Comparison of ENCODE assay signal across 12 cellular contexts in the genomic region with DNA sequence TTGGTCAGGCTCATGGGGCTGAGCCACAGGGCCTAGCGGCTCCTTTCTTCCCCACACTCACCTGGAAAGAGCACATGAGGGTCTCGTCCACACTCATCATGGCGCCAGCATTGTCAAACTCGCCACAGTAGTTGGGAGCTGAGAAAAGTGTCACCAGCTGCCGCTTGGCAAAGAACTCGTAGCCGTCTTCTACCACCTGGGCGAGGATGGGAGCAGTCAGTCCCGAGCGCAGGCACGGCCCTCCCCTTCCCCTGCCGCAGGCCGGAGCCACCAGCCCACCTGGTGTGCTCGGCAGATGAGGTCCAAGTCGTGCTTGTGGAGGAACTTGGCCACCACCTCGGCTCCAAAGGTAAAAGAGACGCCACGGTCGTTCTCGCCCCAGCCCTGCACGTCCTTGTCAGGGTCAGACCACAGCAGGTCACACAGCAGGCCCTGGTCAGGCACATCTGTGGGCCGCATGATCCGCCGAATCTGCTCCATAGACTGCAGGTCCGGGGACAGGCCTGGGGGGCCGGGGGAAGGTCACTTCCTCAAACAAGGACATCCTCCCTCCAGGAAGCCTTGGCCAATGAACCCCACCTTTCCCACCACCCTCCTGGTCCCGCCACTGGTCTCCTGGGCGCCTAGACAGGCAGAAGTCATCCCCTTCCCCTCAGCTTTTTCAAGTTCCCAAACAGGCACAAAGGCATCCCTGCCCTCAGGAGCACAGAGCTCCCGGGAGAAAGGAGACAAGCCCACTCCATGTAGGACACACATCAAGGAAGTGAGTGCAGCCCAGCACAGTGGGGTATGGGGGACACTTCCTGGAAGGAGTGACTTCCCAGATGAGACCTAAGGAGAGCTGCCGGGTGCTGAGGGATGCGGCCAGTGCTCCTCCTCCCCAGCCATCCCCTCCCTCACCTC. TPM values are rescaled to one million over a fixed set of nuclear protein-coding genes. Genes with fewer than 3 reads are reported as not detected.
A peak's percentile ranks its signal among the peaks of the same experiment; 100 is the strongest.
DNase-seq lines count a peak whose midpoint lies in the region; ATAC-seq, FAIRE-seq and TF ChIP-seq lines count a peak whose summit lies in the region.
"Had no signal": no experiment of that assay in that cellular context is flagged by ENCODE, and none has a peak within 500 bp of the region (broad histone marks: within the 10 kb centered on the region; RNA-seq: fewer than 3 reads in every experiment).

No MANE protein-coding gene starts in this region.

- peaks cover 60% of the 10 kb centered on the region for H3K4me1 Mint-ChIP-seq in activated CD8-positive, alpha-beta memory T cell treated with anti-CD3 and anti-CD28 coated beads, Interleukin-2, amount 10 ng/mL, durations not matched to agents 7 days and 5 days
- peaks cover 12% of the 10 kb centered on the region for H3K4me1 Mint-ChIP-seq in endodermal cell

- H3K9ac ChIP-seq in endothelial cell of umbilical vein (replicated peaks; ENCODE audit: extremely low read depth, insufficient read depth, low read length) (no peak overlapping the region), skeletal muscle satellite cell (ENCODE audit: low read depth, low read length) (peak overlapping the region; percentile 38), endodermal cell (ENCODE audit: extremely low read depth, low read length, poor library complexity, severe bottlenecking) (no peak overlapping the region)

- no peak for ATAC-seq in activated CD8-positive, alpha-beta memory T cell treated with anti-CD3 and anti-CD28 coated beads, Interleukin-2, amount 10 ng/mL, durations not matched to agents 7 days and 5 days
- ATAC-seq in GM19035 (IDR thresholded peaks at IDR 0.05; ENCODE audit: unreplicated experiment), result no peak
- ATAC-seq: PC-3 had no signal

- FAIRE-seq in endothelial cell of umbilical vein (lab: Jason Lieb, UNC), result no peak
- FAIRE-seq: GM12891 had no signal

- H3K9me1 ChIP-seq in endothelial cell of umbilical vein (replicated peaks; ENCODE audit: control insufficient read depth, extremely low read depth, insufficient read depth, low read length), result no peaks in the 10 kb centered on the region

- H3K9me3 ChIP-seq in endothelial cell of umbilical vein (replicated peaks; ENCODE audit: control insufficient read depth, insufficient read depth, low read length) (no peaks in the 10 kb centered on the region), skeletal muscle satellite cell (replicated peaks; ENCODE audit: low read length) (no peaks in the 10 kb centered on the region), endodermal cell (ENCODE audit: control insufficient read depth, low read length) (no peaks in the 10 kb centered on the region)
- no peaks in the 10 kb centered on the region for H3K9me3 ChIP-seq in effector memory CD4-positive, alpha-beta T cell (ENCODE audit: control insufficient read depth, low read length)
- H3K9me3 ChIP-seq: upper lobe of left lung had no signal

- 92 to 94% methylated on average over 25 to 31 of the region's 31 CpGs for WGBS in endodermal cell (ENCODE audit: insufficient coverage in 1 of 2, insufficient read length in 1 of 2), 2 experiments

- BruUV-seq in endothelial cell of umbilical vein (replicated peaks; lab: Mats Ljungman, UMichigan), result no TSS peak

- peaks cover 6 to 25% of the 10 kb centered on the region in 2 experiments for H3K36me3 ChIP-seq in endothelial cell of umbilical vein (ENCODE audit: control insufficient read depth in 2 of 2, extremely low read depth in 1 of 2, insufficient read depth in 2 of 2, low read length in 2 of 2)
- peaks cover 43% of the 10 kb centered on the region for H3K36me3 ChIP-seq in skeletal muscle satellite cell (ENCODE audit: insufficient read depth, low read length)
- H3K36me3 ChIP-seq in effector memory CD4-positive, alpha-beta T cell (ENCODE audit: control insufficient read depth, insufficient read depth, low read length), result peaks cover 31% of the 10 kb centered on the region
- peaks cover 38% of the 10 kb centered on the region for H3K36me3 ChIP-seq in endodermal cell (ENCODE audit: control insufficient read depth, insufficient read depth, low read length)

- CTCF ChIA-PET in activated CD8-positive, alpha-beta memory T cell treated with anti-CD3 and anti-CD28 coated beads, Interleukin-2, amount 10 ng/mL, durations not matched to agents 7 days and 5 days (lab: Charles Lee), result no interaction called here
- CTCF ChIA-PET in RWPE1 (lab: Yijun Ruan, JAX) (interaction anchor here (0.6 kb wide), 1 partner anchor 28 kb away, joined by 6 read pairs; no protein-coding TSS in a partner anchor), endothelial cell of umbilical vein (lab: Charles Lee) (interaction anchor here (1.4 to 4.2 kb wide), 2 partner anchors 10 to 18 kb away, joined by 6 to 30 read pairs; no protein-coding TSS in a partner anchor)

- H3K4me3 ChIP-seq in endothelial cell of umbilical vein (replicated peaks in 1 of 3; ENCODE audit: insufficient read depth in 1 of 3, low read depth in 1 of 3, low read length in 3 of 3) (no peak overlapping the region), skeletal muscle satellite cell (ENCODE audit: low read length) (peak overlapping the region; percentile 11), endodermal cell (ENCODE audit: low read length) (no peak overlapping the region)
- H3K4me3 ChIP-seq in effector memory CD4-positive, alpha-beta T cell (ENCODE audit: insufficient read depth, low read depth, low read length, poor library complexity, severe bottlenecking), result no peak overlapping the region

- dilution Hi-C loops in endothelial cell of umbilical vein (cut with MboI; ENCODE audit: extremely low pct_ligation_motif_present, low sequenced_read_pairs), result no loop called here

- peak; percentile 31 for TF ChIP-seq POLR2A in endothelial cell of umbilical vein (IDR thresholded peaks at IDR 0.05; ENCODE audit: low read depth, low read length)

- H3K9me3 Mint-ChIP-seq in activated CD8-positive, alpha-beta memory T cell treated with anti-CD3 and anti-CD28 coated beads, Interleukin-2, amount 10 ng/mL, durations not matched to agents 7 days and 5 days (ENCODE audit: low read depth), result no peaks in the 10 kb centered on the region
- H3K9me3 Mint-ChIP-seq in endodermal cell, result no peaks in the 10 kb centered on the region

- no peaks in the 10 kb centered on the region for H4K20me1 ChIP-seq in endothelial cell of umbilical vein (replicated peaks; ENCODE audit: control insufficient read depth, extremely low read depth, insufficient read depth, low read length)

- H2AFZ ChIP-seq in endothelial cell of umbilical vein (ENCODE audit: low read depth, low read length), result no peak overlapping the region

- H3K4me3 Mint-ChIP-seq in activated CD8-positive, alpha-beta memory T cell treated with anti-CD3 and anti-CD28 coated beads, Interleukin-2, amount 10 ng/mL, durations not matched to agents 7 days and 5 days, result peak overlapping the region; percentile 28
- H3K4me3 Mint-ChIP-seq in endodermal cell, result no peak overlapping the region

- no peaks in the 10 kb centered on the region for H3K27me3 ChIP-seq in endothelial cell of umbilical vein (ENCODE audit: control insufficient read depth in 2 of 2, insufficient read depth in 2 of 2, low read length in 2 of 2)
- H3K27me3 ChIP-seq in skeletal muscle satellite cell (ENCODE audit: control insufficient read depth, insufficient read depth, low read length), result no peaks in the 10 kb centered on the region
- H3K27me3 ChIP-seq in effector memory CD4-positive, alpha-beta T cell (replicated peaks; ENCODE audit: control insufficient read depth, insufficient read depth, low read length, poor library complexity, severe bottlenecking), result no peaks in the 10 kb centered on the region
- no peaks in the 10 kb centered on the region for H3K27me3 ChIP-seq in endodermal cell (ENCODE audit: control insufficient read depth, insufficient read depth, low read length, poor library complexity, severe bottlenecking)
- H3K27me3 ChIP-seq: upper lobe of left lung had no signal

- intact Hi-C loops in endothelial cell of umbilical vein (cut with micrococcal nuclease), result no loop called here

- H3K4me1 ChIP-seq in endothelial cell of umbilical vein (ENCODE audit: control insufficient read depth, extremely low read depth, insufficient read depth, low read length), result peaks cover 19% of the 10 kb centered on the region
- H3K4me1 ChIP-seq in skeletal muscle satellite cell (ENCODE audit: control insufficient read depth, insufficient read depth, low read length), result peaks cover 12% of the 10 kb centered on the region
- peaks cover 63% of the 10 kb centered on the region for H3K4me1 ChIP-seq in effector memory CD4-positive, alpha-beta T cell (ENCODE audit: control insufficient read depth, insufficient read depth, low read length, poor library complexity, severe bottlenecking)
- peaks cover 10% of the 10 kb centered on the region for H3K4me1 ChIP-seq in endodermal cell (ENCODE audit: control insufficient read depth, insufficient read depth, low read length)

- H3K27me3 Mint-ChIP-seq in activated CD8-positive, alpha-beta memory T cell treated with anti-CD3 and anti-CD28 coated beads, Interleukin-2, amount 10 ng/mL, durations not matched to agents 7 days and 5 days, result no peaks in the 10 kb centered on the region
- no peaks in the 10 kb centered on the region for H3K27me3 Mint-ChIP-seq in endodermal cell (ENCODE audit: insufficient read depth)

- no peak for TF ChIP-seq CTCF in RWPE1 (conservative IDR thresholded peaks at IDR 0.05; ENCODE audit: low read depth)
- no peak for TF ChIP-seq CTCF in endothelial cell of umbilical vein (IDR thresholded peaks at IDR 0.05; ENCODE audit: extremely low read depth in 1 of 2, insufficient read depth in 1 of 2, low read depth in 1 of 2, low read length in 2 of 2)
- TF ChIP-seq CTCF in endodermal cell (conservative IDR thresholded peaks at IDR 0.05), result no peak

- no peak overlapping the region for H3K4me2 ChIP-seq in endothelial cell of umbilical vein (ENCODE audit: insufficient read depth, low read length)
- H3K4me2 ChIP-seq in skeletal muscle satellite cell (ENCODE audit: low read length), result peak overlapping the region; percentile 50

- POLR2A ChIA-PET in RWPE1 (lab: Yijun Ruan, JAX; ENCODE audit: low non-redundant PET), result no interaction called here
- POLR2A ChIA-PET in endothelial cell of umbilical vein (lab: Charles Lee), result no interaction called here

- peaks cover 39% of the 10 kb centered on the region for H3K36me3 Mint-ChIP-seq in activated CD8-positive, alpha-beta memory T cell treated with anti-CD3 and anti-CD28 coated beads, Interleukin-2, amount 10 ng/mL, durations not matched to agents 7 days and 5 days
- peaks cover 38% of the 10 kb centered on the region for H3K36me3 Mint-ChIP-seq in endodermal cell (ENCODE audit: low read depth)

- no peak for DNase-seq in activated CD8-positive, alpha-beta memory T cell treated with anti-CD3 and anti-CD28 coated beads, Interleukin-2, amount 10 ng/mL, durations not matched to agents 7 days and 5 days
- no peak for DNase-seq in activated CD8-positive, alpha-beta memory T cell treated with anti-CD3 and anti-CD28 coated beads, Interleukin-2, amount 50 U/mL, for 4 hours
- DNase-seq in RWPE1 (ENCODE audit: low spot score) (no peak), endothelial cell of umbilical vein (ENCODE audit: low read depth, low spot score) (no peak), endodermal cell (no peak)
- DNase-seq in effector memory CD4-positive, alpha-beta T cell, result no peak
- DNase-seq: DMS79, PC-3 had no signal

- H3K27ac ChIP-seq in RWPE1, result peak overlapping the region; percentile 94
- no peak overlapping the region for H3K27ac ChIP-seq in endothelial cell of umbilical vein (ENCODE audit: insufficient read depth, low read depth, low read length)
- no peak overlapping the region for H3K27ac ChIP-seq in effector memory CD4-positive, alpha-beta T cell (ENCODE audit: insufficient read depth, low read length, poor library complexity, severe bottlenecking)
- H3K27ac ChIP-seq in endodermal cell (ENCODE audit: low read depth, low read length), result no peak overlapping the region

- H3K79me2 ChIP-seq in endothelial cell of umbilical vein (ENCODE audit: control insufficient read depth, insufficient read depth, low read length), result peaks cover 19% of the 10 kb centered on the region

- H3K27ac Mint-ChIP-seq in activated CD8-positive, alpha-beta memory T cell treated with anti-CD3 and anti-CD28 coated beads, Interleukin-2, amount 10 ng/mL, durations not matched to agents 7 days and 5 days, result peak overlapping the region; percentile 56
- H3K27ac Mint-ChIP-seq in endodermal cell, result no peak overlapping the region

RNA-seq across cellular contexts. Expression of a gene that starts 2.7 kb away (rescaled TPM):
- total RNA-seq in activated CD8-positive, alpha-beta memory T cell treated with anti-CD3 and anti-CD28 coated beads, Interleukin-2, amount 10 ng/mL, durations not matched to agents 7 days and 5 days, result 100 to 1,000 TPM; 309 to 360 TPM
- 192 and 202 TPM in 2 replicates for total RNA-seq in endothelial cell of umbilical vein
- 419 and 446 TPM in 2 replicates for polyA plus RNA-seq in endothelial cell of umbilical vein
- 287 and 295 TPM in 2 replicates for polyA plus RNA-seq in endothelial cell of umbilical vein (2011; cell fraction: cytosol; rRNA removed)
- polyA plus RNA-seq in endothelial cell of umbilical vein (2011; cell fraction: nucleus; rRNA removed), result 126 and 127 TPM in 2 replicates
- 168 and 197 TPM in 2 replicates for polyA plus RNA-seq in endothelial cell of umbilical vein (2012)
- polyA minus RNA-seq in endothelial cell of umbilical vein, result 148 and 170 TPM in 2 replicates
- 131 TPM for polyA minus RNA-seq in endothelial cell of umbilical vein (2011; cell fraction: cytosol; rRNA and poly(A)+ RNA removed)
- 30.2 and 40.7 TPM in 2 replicates for polyA minus RNA-seq in endothelial cell of umbilical vein (2011; cell fraction: nucleus; rRNA and poly(A)+ RNA removed)
- 193 and 211 TPM in 2 replicates for total RNA-seq in skeletal muscle satellite cell (2012; rRNA removed)
- 100 to 1,000 TPM; 182 to 212 TPM for total RNA-seq in endodermal cell
- 151 TPM for polyA plus RNA-seq in endodermal cell (2013, experiment 1 of 2)
- 148 TPM for polyA plus RNA-seq in endodermal cell (2013, experiment 2 of 2)

RNA-seq across cellular contexts. Expression of a gene that starts 5.0 kb away (rescaled TPM):
- 100 to 1,000 TPM; 278 to 312 TPM for total RNA-seq in activated CD8-positive, alpha-beta memory T cell treated with anti-CD3 and anti-CD28 coated beads, Interleukin-2, amount 10 ng/mL, durations not matched to agents 7 days and 5 days
- total RNA-seq in endothelial cell of umbilical vein (not detected in 2 replicates), endodermal cell (under 1 TPM in 1 of 2 donors, not detected in 1; 0.20 TPM)
- polyA plus RNA-seq in endothelial cell of umbilical vein, result not detected in 2 replicates
- polyA plus RNA-seq in endothelial cell of umbilical vein (2011; cell fraction: cytosol; rRNA removed), result not detected in 2 replicates
- polyA plus RNA-seq in endothelial cell of umbilical vein (2011; cell fraction: nucleus; rRNA removed), result 0.20 TPM in 1 of 2 replicates, not detected in the other
- polyA plus RNA-seq in endothelial cell of umbilical vein (2012), result 0.20 and 0.26 TPM in 2 replicates
- polyA minus RNA-seq in endothelial cell of umbilical vein, result 1.4 TPM in 1 of 2 replicates, not detected in the other
- not detected for polyA minus RNA-seq in endothelial cell of umbilical vein (2011; cell fraction: cytosol; rRNA and poly(A)+ RNA removed)
- polyA minus RNA-seq in endothelial cell of umbilical vein (2011; cell fraction: nucleus; rRNA and poly(A)+ RNA removed), result not detected in 2 replicates
- total RNA-seq in skeletal muscle satellite cell (2012; rRNA removed), result not detected in 2 replicates
- polyA plus RNA-seq in endodermal cell (2013, experiment 1 of 2), result 0.89 TPM
- 0.91 TPM for polyA plus RNA-seq in endodermal cell (2013, experiment 2 of 2)
- total RNA-seq: PC-3 had no signal

RNA-seq across cellular contexts. Expression of a gene that starts 7.1 kb away (rescaled TPM):
- 10 to 100 TPM; 49.6 to 80.5 TPM for total RNA-seq in activated CD8-positive, alpha-beta memory T cell treated with anti-CD3 and anti-CD28 coated beads, Interleukin-2, amount 10 ng/mL, durations not matched to agents 7 days and 5 days
- 18.4 and 24.6 TPM in 2 replicates for total RNA-seq in endothelial cell of umbilical vein
- polyA plus RNA-seq in endothelial cell of umbilical vein, result 22.2 and 25.5 TPM in 2 replicates
- 8.0 and 14.2 TPM in 2 replicates for polyA plus RNA-seq in endothelial cell of umbilical vein (2011; cell fraction: cytosol; rRNA removed)
- polyA plus RNA-seq in endothelial cell of umbilical vein (2011; cell fraction: nucleus; rRNA removed), result 93.4 and 97.2 TPM in 2 replicates
- polyA plus RNA-seq in endothelial cell of umbilical vein (2012), result 13.7 and 14.0 TPM in 2 replicates
- polyA minus RNA-seq in endothelial cell of umbilical vein, result 8.2 and 9.1 TPM in 2 replicates
- 6.8 TPM for polyA minus RNA-seq in endothelial cell of umbilical vein (2011; cell fraction: cytosol; rRNA and poly(A)+ RNA removed)
- polyA minus RNA-seq in endothelial cell of umbilical vein (2011; cell fraction: nucleus; rRNA and poly(A)+ RNA removed), result 16.2 and 18.6 TPM in 2 replicates
- 3.0 and 3.9 TPM in 2 replicates for total RNA-seq in skeletal muscle satellite cell (2012; rRNA removed)
- total RNA-seq in endodermal cell, result 10 to 100 TPM; 28.3 to 41.4 TPM
- polyA plus RNA-seq in endodermal cell (2013, experiment 1 of 2), result 31.1 TPM
- 31.1 TPM for polyA plus RNA-seq in endodermal cell (2013, experiment 2 of 2)

RNA-seq across cellular contexts. Expression of a gene that starts 16.6 kb away (rescaled TPM):
- total RNA-seq in activated CD8-positive, alpha-beta memory T cell treated with anti-CD3 and anti-CD28 coated beads, Interleukin-2, amount 10 ng/mL, durations not matched to agents 7 days and 5 days, result 1 to 10 TPM; 1.3 TPM
- 0.16 and 0.35 TPM in 2 replicates for total RNA-seq in endothelial cell of umbilical vein
- polyA plus RNA-seq in endothelial cell of umbilical vein, result 0.14 and 0.27 TPM in 2 replicates
- polyA plus RNA-seq in endothelial cell of umbilical vein (2011; cell fraction: cytosol; rRNA removed), result 0.04 and 0.08 TPM in 2 replicates
- polyA plus RNA-seq in endothelial cell of umbilical vein (2011; cell fraction: nucleus; rRNA removed), result 0.62 and 0.76 TPM in 2 replicates
- polyA plus RNA-seq in endothelial cell of umbilical vein (2012), result 0.11 and 0.16 TPM in 2 replicates
- 0.13 and 0.22 TPM in 2 replicates for polyA minus RNA-seq in endothelial cell of umbilical vein
- not detected for polyA minus RNA-seq in endothelial cell of umbilical vein (2011; cell fraction: cytosol; rRNA and poly(A)+ RNA removed)
- polyA minus RNA-seq in endothelial cell of umbilical vein (2011; cell fraction: nucleus; rRNA and poly(A)+ RNA removed), result 0.19 TPM in 1 of 2 replicates, not detected in the other
- total RNA-seq in skeletal muscle satellite cell (2012; rRNA removed), result 0.25 and 2.0 TPM in 2 replicates
- 1 to 10 TPM; 1.6 to 2.2 TPM for total RNA-seq in endodermal cell
- polyA plus RNA-seq in endodermal cell (2013, experiment 1 of 2), result 0.25 TPM
- polyA plus RNA-seq in endodermal cell (2013, experiment 2 of 2), result 0.17 TPM

RNA-seq across cellular contexts. Expression of a gene that starts 25.5 kb away (rescaled TPM):
- total RNA-seq in activated CD8-positive, alpha-beta memory T cell treated with anti-CD3 and anti-CD28 coated beads, Interleukin-2, amount 10 ng/mL, durations not matched to agents 7 days and 5 days, result 1 to 10 TPM in 1 of 2 experiments, under 1 TPM in 1; 0.76 to 1.9 TPM
- total RNA-seq in endothelial cell of umbilical vein, result 5.7 and 5.8 TPM in 2 replicates
- polyA plus RNA-seq in endothelial cell of umbilical vein, result 6.5 and 8.7 TPM in 2 replicates
- polyA plus RNA-seq in endothelial cell of umbilical vein (2011; cell fraction: cytosol; rRNA removed), result 4.3 and 4.7 TPM in 2 replicates
- 9.3 TPM in 2 replicates for polyA plus RNA-seq in endothelial cell of umbilical vein (2011; cell fraction: nucleus; rRNA removed)
- 4.2 and 6.0 TPM in 2 replicates for polyA plus RNA-seq in endothelial cell of umbilical vein (2012)
- 2.1 TPM in 2 replicates for polyA minus RNA-seq in endothelial cell of umbilical vein
- 4.3 TPM for polyA minus RNA-seq in endothelial cell of umbilical vein (2011; cell fraction: cytosol; rRNA and poly(A)+ RNA removed)
- polyA minus RNA-seq in endothelial cell of umbilical vein (2011; cell fraction: nucleus; rRNA and poly(A)+ RNA removed), result 1.4 and 1.8 TPM in 2 replicates
- total RNA-seq in skeletal muscle satellite cell (2012; rRNA removed), result 6.3 and 7.0 TPM in 2 replicates
- 1 to 10 TPM; 3.6 to 4.8 TPM for total RNA-seq in endodermal cell
- polyA plus RNA-seq in endodermal cell (2013, experiment 1 of 2), result 2.4 TPM
- polyA plus RNA-seq in endodermal cell (2013, experiment 2 of 2), result 2.6 TPM

Comparison
In these comparisons a context has a peak if more than half of its experiments do, and no peak if none do; other contexts are left out.
1. RNA of a gene that starts 5.0 kb away (total RNA-seq): 278 to 312 TPM in activated CD8-positive, alpha-beta memory T cell treated with anti-CD3 and anti-CD28 coated beads, Interleukin-2, amount 10 ng/mL, durations not matched to agents 7 days and 5 days; 0.20 TPM in endodermal cell and not detected in endothelial cell of umbilical vein; every median in the first group is over 100 times any median in the second.